ENCODE assay signal across 15 cellular contexts in the genomic region with DNA sequence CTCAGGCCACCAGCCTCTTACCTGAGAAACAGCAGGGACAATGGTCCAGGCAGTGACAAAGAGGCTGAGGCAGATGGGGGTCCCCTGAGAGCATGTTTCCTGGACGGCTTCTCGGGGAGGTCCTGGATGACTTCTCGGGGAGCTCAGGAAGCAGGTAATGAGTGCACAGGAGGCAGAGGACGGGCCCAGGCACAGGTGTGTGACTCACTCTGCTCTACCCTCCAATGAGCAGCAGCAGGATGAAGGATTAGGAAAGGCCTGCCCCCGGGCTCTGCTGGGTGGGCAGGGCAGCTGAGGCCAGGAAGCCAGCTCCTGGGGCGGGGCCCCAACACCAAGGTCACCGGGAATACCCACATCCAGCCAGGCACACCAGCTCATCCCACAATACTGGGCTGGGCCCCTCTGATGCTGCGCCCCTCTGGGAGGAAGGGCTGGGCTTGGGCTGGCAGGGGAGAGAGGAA. TPM values are rescaled to one million over a fixed set of nuclear protein-coding genes. Genes with fewer than 3 reads are reported as not detected.
DNase-seq lines count a peak whose midpoint lies in the region; ATAC-seq, FAIRE-seq and TF ChIP-seq lines count a peak whose summit lies in the region.
"Had no signal": no experiment of that assay in that cellular context is flagged by ENCODE, and none has a peak within 500 bp of the region (broad histone marks: within the 10 kb centered on the region; RNA-seq: fewer than 3 reads in every experiment).

No MANE protein-coding gene starts in this region.

- H3K27me3 ChIP-seq in GM12878 (replicated peaks in 1 of 2; ENCODE audit: control insufficient read depth in 2 of 2, insufficient read depth in 2 of 2, low read length in 1 of 2) (no peaks in the 10 kb centered on the region), kidney epithelial cell (ENCODE audit: control insufficient read depth, insufficient read depth, low read length) (no peaks in the 10 kb centered on the region)

- H3K79me2 ChIP-seq in GM12878 (ENCODE audit: control insufficient read depth, insufficient read depth, low read length), result no peaks in the 10 kb centered on the region

- peak; percentile 21; the same call in 2 of the 3 replicates for ATAC-seq in GM12878
- no peak for ATAC-seq in stimulated activated effector memory CD8-positive, alpha-beta T cell treated with anti-CD3 and anti-CD28 coated beads, Interleukin-12 subunit alpha, Interleukin-12 subunit beta, amount 100 ng/mL, for 72 hours

- RAD21 ChIA-PET in GM12878 (lab: Charles Lee; ENCODE audit: unreplicated experiment), result interaction anchor here (2.1 kb wide), 1 partner anchor 102 kb away, joined by 5 read pairs; no protein-coding TSS in a partner anchor

- TF ChIP-seq RAD21 in GM12878 (IDR thresholded peaks at IDR 0.05; ENCODE audit: insufficient read depth, low read depth, low read length), result no peak

- CTCF ChIA-PET in GM12878 (lab: Yijun Ruan, JAX), result interaction anchor here (0.7 to 1.8 kb wide), 2 partner anchors 10 to 45 kb away, joined by 3 to 5 read pairs; no protein-coding TSS in a partner anchor

- H3K36me3 ChIP-seq in GM12878 (ENCODE audit: control insufficient read depth in 2 of 2, insufficient read depth in 2 of 2, low read length in 1 of 2) (peaks cover 8 to 9% of the 10 kb centered on the region in 2 experiments), kidney epithelial cell (ENCODE audit: control insufficient read depth, insufficient read depth, low read length) (no peaks in the 10 kb centered on the region)

- 44% methylated on average over 8 of the region's 8 CpGs for WGBS in GM12878 (ENCODE audit: insufficient coverage, insufficient replicate concordance, low lambda C conversion rate, missing lambda C conversion rate)

- no peak overlapping the region for H3K4me3 Mint-ChIP-seq in stimulated activated effector memory CD8-positive, alpha-beta T cell treated with anti-CD3 and anti-CD28 coated beads, Interleukin-12 subunit alpha, Interleukin-12 subunit beta, amount 100 ng/mL, for 72 hours
- no peak overlapping the region for H3K4me3 Mint-ChIP-seq in CD14-positive monocyte

- POLR2A ChIA-PET in GM12878 (lab: Charles Lee), result no interaction called here

- peak; percentile 56 for DNase-seq in activated effector memory CD4-positive, alpha-beta T cell treated with anti-CD3 and anti-CD28 coated beads, Interleukin-2, amount 50 U/mL, for 16 hours
- no peak for DNase-seq in activated effector memory CD4-positive, alpha-beta T cell treated with Interleukin-2 at 50 U/mL for 16 hours
- no peak for DNase-seq in GM12878 (ENCODE audit: low read depth, low spot score)
- DNase-seq in kidney epithelial cell (ENCODE audit: low read depth), result peak; percentile 21
- DNase-seq in stimulated activated effector memory CD8-positive, alpha-beta T cell treated with anti-CD3 and anti-CD28 coated beads, Interleukin-12 subunit alpha, Interleukin-12 subunit beta, amount 100 ng/mL, for 72 hours (ENCODE audit: low spot score in 2 of 2), result no peak
- no peak for DNase-seq in NCI-H128 (lab: John Stamatoyannopoulos, UW; ENCODE audit: unreplicated experiment)
- no peak for DNase-seq in NCI-H748 (lab: John Stamatoyannopoulos, UW; ENCODE audit: unreplicated experiment)
- no peak for DNase-seq in CD14-positive monocyte (ENCODE audit: low spot score)
- DNase-seq: amniotic stem cell, DMS 273 treated with DMSO at 0.1 percent for 48 hours, erythroblast, MV-4-11, SW 1271 had no signal

- no peak for FAIRE-seq in GM12878 (lab: Jason Lieb, UNC)
- FAIRE-seq: colon had no signal

- H3K4me2 ChIP-seq in GM12878 (ENCODE audit: control insufficient read depth, insufficient read depth), result no peak overlapping the region

- no peak overlapping the region for H2AFZ ChIP-seq in GM12878 (ENCODE audit: control insufficient read depth, low read depth, low read length)

- no peaks in the 10 kb centered on the region for H3K9me3 Mint-ChIP-seq in stimulated activated effector memory CD8-positive, alpha-beta T cell treated with anti-CD3 and anti-CD28 coated beads, Interleukin-12 subunit alpha, Interleukin-12 subunit beta, amount 100 ng/mL, for 72 hours
- no peaks in the 10 kb centered on the region for H3K9me3 Mint-ChIP-seq in CD14-positive monocyte

- peaks cover 1 to 5% (median 2%) of the 10 kb centered on the region in 3 donors for H3K27me3 Mint-ChIP-seq in CD14-positive monocyte (ENCODE audit: low read depth in 3 of 3)

- TF ChIP-seq POLR2A in GM12878 (IDR thresholded peaks at IDR 0.05; ENCODE audit: low read depth, low read length), result no peak

- H3K4me3 ChIP-seq in GM12878, result no peak overlapping the region
- H3K4me3 ChIP-seq in kidney epithelial cell (ENCODE audit: low read depth, low read length), result no peak overlapping the region
- H3K4me3 ChIP-seq: thoracic aorta had no signal

- no peaks in the 10 kb centered on the region for H4K20me1 ChIP-seq in GM12878 (ENCODE audit: control insufficient read depth, insufficient read depth)

- H3K27ac ChIP-seq in GM12878 (ENCODE audit: control insufficient read depth, insufficient read depth), result no peak overlapping the region
- H3K27ac ChIP-seq: thoracic aorta had no signal

- H3K4me1 Mint-ChIP-seq in stimulated activated effector memory CD8-positive, alpha-beta T cell treated with anti-CD3 and anti-CD28 coated beads, Interleukin-12 subunit alpha, Interleukin-12 subunit beta, amount 100 ng/mL, for 72 hours, result peaks cover 44% of the 10 kb centered on the region
- H3K4me1 Mint-ChIP-seq in CD14-positive monocyte, result peaks cover 28% of the 10 kb centered on the region

- H3K4me1 ChIP-seq in GM12878 (ENCODE audit: control insufficient read depth, insufficient read depth, low read length), result peaks cover 20% of the 10 kb centered on the region

- H3K27ac Mint-ChIP-seq in stimulated activated effector memory CD8-positive, alpha-beta T cell treated with anti-CD3 and anti-CD28 coated beads, Interleukin-12 subunit alpha, Interleukin-12 subunit beta, amount 100 ng/mL, for 72 hours, result peak overlapping the region; percentile 0
- H3K27ac Mint-ChIP-seq in CD14-positive monocyte, result peak overlapping the region in 1 of 7 donors; percentile 64

- SMC1A ChIA-PET in GM12878 (lab: Charles Lee; ENCODE audit: uncharacterized antibody, unreplicated experiment), result interaction anchor here (3.5 to 22.7 kb wide), 2 partner anchors 10 to 103 kb away, joined by 15 to 445 read pairs; a partner anchor contains a TSS

- peaks cover 2% of the 10 kb centered on the region; the same call in 2 of the 3 replicates for H3K9me3 ChIP-seq in GM12878 (replicated peaks; ENCODE audit: control insufficient read depth, insufficient read depth, low read length)
- H3K9me3 ChIP-seq: thoracic aorta had no signal

- in situ Hi-C loops in GM12878 (cut with MboI), result no loop called here

- TF ChIP-seq EP300 in GM12878 (IDR thresholded peaks at IDR 0.05; ENCODE audit: borderline replicate concordance in 1 of 2, control insufficient read depth in 1 of 2, low read depth in 2 of 2, low read length in 2 of 2), result no peak

- TF ChIP-seq CTCF in GM12878 (IDR thresholded peaks at IDR 0.05 in 2 of 3, conservative IDR thresholded peaks at IDR 0.05 in 1 of 3; ENCODE audit: control insufficient read depth in 2 of 3, extremely low read depth in 1 of 3, insufficient read depth in 1 of 3, low read depth in 3 of 3, low read length in 3 of 3) (no peak), kidney epithelial cell (IDR thresholded peaks at IDR 0.05; ENCODE audit: insufficient read depth, low read length, poor library complexity, severe bottlenecking) (no peak), CD14-positive monocyte (IDR thresholded peaks at IDR 0.05) (no peak)

- H3K9ac ChIP-seq in GM12878 (ENCODE audit: control insufficient read depth, insufficient read depth, low read length), result no peak overlapping the region

- H3K36me3 Mint-ChIP-seq in stimulated activated effector memory CD8-positive, alpha-beta T cell treated with anti-CD3 and anti-CD28 coated beads, Interleukin-12 subunit alpha, Interleukin-12 subunit beta, amount 100 ng/mL, for 72 hours, result peaks cover 19% of the 10 kb centered on the region
- peaks cover 24 to 42% of the 10 kb centered on the region in 2 donors for H3K36me3 Mint-ChIP-seq in CD14-positive monocyte

- intact Hi-C loops in GM12878 (cut with micrococcal nuclease; ENCODE audit: unreplicated experiment) (no loop called here), CD14-positive monocyte (cut with micrococcal nuclease) (no loop called here)

- no TSS peak for BruUV-seq in GM12878 (replicated peaks; lab: Mats Ljungman, UMichigan)

RNA-seq across cellular contexts. Expression of a gene that starts 17.2 kb away (rescaled TPM):
- 63.0 and 72.4 TPM in 2 replicates for total RNA-seq in GM12878 (2013; cell fraction: nucleolus; rRNA removed)
- total RNA-seq in GM12878 (2014; rRNA removed) (18.1 and 23.9 TPM in 2 replicates), GM12878 (2014; rRNA removed; fragmentation: Illumina TruSeq; extraction: Trizol) (20.1 and 20.2 TPM in 2 replicates), GM12878 (2021) (25.5 and 28.4 TPM in 2 replicates), kidney epithelial cell (1.8 and 2.3 TPM in 2 replicates)
- polyA plus RNA-seq in GM12878 (2011; ENCODE audit: low read depth), result 5.8 TPM
- polyA plus RNA-seq in GM12878 (2011; rRNA removed) (167 and 251 TPM in 2 replicates), GM12878 (2014; fragmentation: Illumina TruSeq; extraction: Trizol) (30.6 and 31.1 TPM in 2 replicates), GM12878 (2014; fragmentation: Nextera tagmentation; extraction: Ambion mirVana) (10 to 100 TPM; 29.8 to 57.7 TPM), GM12878 (2014; rRNA removed) (25.5 and 31.3 TPM in 2 replicates), GM12878 (2016; fragmentation: Nextera tagmentation; extraction: Ambion mirVana) (10 to 100 TPM; 17.5 to 18.2 TPM), CD14-positive monocyte (100 to 1,000 TPM; 331 to 347 TPM)
- 376 and 431 TPM in 2 replicates for polyA plus RNA-seq in GM12878 (2011; cell fraction: cytosol; rRNA removed)
- 49.8 and 57.4 TPM in 2 replicates for polyA plus RNA-seq in GM12878 (2011; cell fraction: nucleus; rRNA removed)
- 7.3 and 10.0 TPM in 2 replicates for polyA plus RNA-seq in GM12878 (2012)
- 334 and 394 TPM in 2 replicates for polyA minus RNA-seq in GM12878 (2011; rRNA and poly(A)+ RNA removed)
- polyA minus RNA-seq in GM12878 (2011; cell fraction: cytosol; rRNA and poly(A)+ RNA removed), result 67.7 and 82.6 TPM in 2 replicates
- polyA minus RNA-seq in GM12878 (2011; cell fraction: nucleus; rRNA and poly(A)+ RNA removed), result 16.6 and 29.9 TPM in 2 replicates

RNA-seq across cellular contexts. Expression of a gene that starts 39.1 kb away (rescaled TPM):
- 26.2 and 27.8 TPM in 2 replicates for total RNA-seq in GM12878 (2013; cell fraction: nucleolus; rRNA removed)
- total RNA-seq in GM12878 (2014; rRNA removed) (91.2 and 109 TPM in 2 replicates), GM12878 (2014; rRNA removed; fragmentation: Illumina TruSeq; extraction: Trizol) (152 and 155 TPM in 2 replicates), GM12878 (2021) (109 and 111 TPM in 2 replicates), kidney epithelial cell (78.9 and 93.3 TPM in 2 replicates)
- polyA plus RNA-seq in GM12878 (2011; ENCODE audit: low read depth), result 61.0 TPM
- polyA plus RNA-seq in GM12878 (2011; rRNA removed) (137 and 176 TPM in 2 replicates), GM12878 (2014; fragmentation: Illumina TruSeq; extraction: Trizol) (251 and 323 TPM in 2 replicates), GM12878 (2014; fragmentation: Nextera tagmentation; extraction: Ambion mirVana) (100 to 1,000 TPM; 209 to 296 TPM), GM12878 (2014; rRNA removed) (95.0 and 106 TPM in 2 replicates), GM12878 (2016; fragmentation: Nextera tagmentation; extraction: Ambion mirVana) (100 to 1,000 TPM; 149 to 155 TPM), CD14-positive monocyte (100 to 1,000 TPM; 113 to 118 TPM)
- polyA plus RNA-seq in GM12878 (2011; cell fraction: cytosol; rRNA removed), result 84.8 and 92.1 TPM in 2 replicates
- polyA plus RNA-seq in GM12878 (2011; cell fraction: nucleus; rRNA removed), result 59.2 and 72.5 TPM in 2 replicates
- polyA plus RNA-seq in GM12878 (2012), result 68.0 and 82.9 TPM in 2 replicates
- 36.3 and 42.2 TPM in 2 replicates for polyA minus RNA-seq in GM12878 (2011; rRNA and poly(A)+ RNA removed)
- polyA minus RNA-seq in GM12878 (2011; cell fraction: cytosol; rRNA and poly(A)+ RNA removed), result 14.1 and 15.9 TPM in 2 replicates
- 8.7 and 16.1 TPM in 2 replicates for polyA minus RNA-seq in GM12878 (2011; cell fraction: nucleus; rRNA and poly(A)+ RNA removed)

RNA-seq across cellular contexts. Expression of a gene that starts 42.2 kb away (rescaled TPM):
- 29.9 and 31.3 TPM in 2 replicates for total RNA-seq in GM12878 (2013; cell fraction: nucleolus; rRNA removed)
- 515 and 527 TPM in 2 replicates for total RNA-seq in GM12878 (2014; rRNA removed)
- total RNA-seq in GM12878 (2014; rRNA removed; fragmentation: Illumina TruSeq; extraction: Trizol), result 256 and 286 TPM in 2 replicates
- 314 and 320 TPM in 2 replicates for total RNA-seq in GM12878 (2021)
- 210 TPM for polyA plus RNA-seq in GM12878 (2011; ENCODE audit: low read depth)
- 279 and 352 TPM in 2 replicates for polyA plus RNA-seq in GM12878 (2011; rRNA removed)
- 259 and 347 TPM in 2 replicates for polyA plus RNA-seq in GM12878 (2011; cell fraction: cytosol; rRNA removed)
- 205 and 266 TPM in 2 replicates for polyA plus RNA-seq in GM12878 (2011; cell fraction: nucleus; rRNA removed)
- 407 and 585 TPM in 2 replicates for polyA plus RNA-seq in GM12878 (2012)
- 146 and 253 TPM in 2 replicates for polyA plus RNA-seq in GM12878 (2014; fragmentation: Illumina TruSeq; extraction: Trizol)
- 100 to 1,000 TPM; 296 to 883 TPM for polyA plus RNA-seq in GM12878 (2014; fragmentation: Nextera tagmentation; extraction: Ambion mirVana)
- polyA plus RNA-seq in GM12878 (2014; rRNA removed), result 892 and 1,008 TPM in 2 replicates
- polyA plus RNA-seq in GM12878 (2016; fragmentation: Nextera tagmentation; extraction: Ambion mirVana), result 1,000 to 10,000 TPM; 1,209 to 1,210 TPM
- 45.1 and 56.3 TPM in 2 replicates for polyA minus RNA-seq in GM12878 (2011; rRNA and poly(A)+ RNA removed)
- polyA minus RNA-seq in GM12878 (2011; cell fraction: cytosol; rRNA and poly(A)+ RNA removed), result 40.3 and 46.8 TPM in 2 replicates
- polyA minus RNA-seq in GM12878 (2011; cell fraction: nucleus; rRNA and poly(A)+ RNA removed), result 29.7 and 52.8 TPM in 2 replicates
- total RNA-seq in kidney epithelial cell, result 233 and 247 TPM in 2 replicates
- polyA plus RNA-seq in CD14-positive monocyte, result 100 to 1,000 TPM; 296 to 339 TPM

Comparison
In these comparisons a context has a peak if more than half of its experiments do, and no peak if none do; other contexts are left out.
1. DNase-seq: peak in activated effector memory CD4-positive, alpha-beta T cell treated with anti-CD3 and anti-CD28 coated beads, Interleukin-2, amount 50 U/mL, for 16 hours (single experiment) and kidney epithelial cell (single experiment); none in activated effector memory CD4-positive, alpha-beta T cell treated with Interleukin-2 at 50 U/mL for 16 hours (single experiment), GM12878 (single experiment), stimulated activated effector memory CD8-positive, alpha-beta T cell treated with anti-CD3 and anti-CD28 coated beads, Interleukin-12 subunit alpha, Interleukin-12 subunit beta, amount 100 ng/mL, for 72 hours (0 of 2), NCI-H128 (single experiment), NCI-H748 (single experiment) and CD14-positive monocyte (single experiment).